ENCODE assay signal across 7 cellular contexts in genomic region chr1:1597275-1597930, GRCh38. TPM values are rescaled to one million over a fixed set of nuclear protein-coding genes. Genes with fewer than 3 reads are reported as not detected.
DNase-seq lines count a peak whose midpoint lies in the region; ATAC-seq and TF ChIP-seq lines count a peak whose summit lies in the region.

No MANE protein-coding gene starts in this region.

- ATAC-seq in naive thymus-derived CD4-positive, alpha-beta T cell, result peak; percentile 39
- ATAC-seq in GM21515 (IDR thresholded peaks at IDR 0.05; ENCODE audit: unreplicated experiment) (no peak), GM19452 (IDR thresholded peaks at IDR 0.05; ENCODE audit: unreplicated experiment) (no peak)

- peaks cover 0 to 1% (median 0%) of the 10 kb centered on the region in 3 donors for H3K9me3 Mint-ChIP-seq in IgD-negative memory B cell
- H3K9me3 Mint-ChIP-seq in naive thymus-derived CD4-positive, alpha-beta T cell, result no peaks in the 10 kb centered on the region

- H3K4me2 ChIP-seq in DOHH2 (ENCODE audit: low read length), result 0 out of 2 replicates have a peak overlapping the region, but pooled peaks have one; percentile 16

- H3K36me3 ChIP-seq in DOHH2 (ENCODE audit: control insufficient read depth, low read length), result no peaks in the 10 kb centered on the region
- no peaks in the 10 kb centered on the region for H3K36me3 ChIP-seq in naive thymus-derived CD4-positive, alpha-beta T cell (ENCODE audit: control insufficient read depth in 2 of 3, insufficient read depth in 3 of 3, low read length in 3 of 3)

- TF ChIP-seq CTCF in DOHH2 (IDR thresholded peaks at IDR 0.05; ENCODE audit: low read depth, low read length, poor library complexity, severe bottlenecking), result peak; percentile 35

- no peaks in the 10 kb centered on the region for H3K79me2 ChIP-seq in DOHH2 (ENCODE audit: control insufficient read depth, low read length)

- DNase-seq in T47D (ENCODE audit: low read depth in 1 of 2, low spot score in 1 of 2) (peak; percentile 54 to 96), OCI-M1 (lab: John Stamatoyannopoulos, UW) (no peak)
- peak in 1 of 9 donors; percentile 18 for DNase-seq in naive thymus-derived CD4-positive, alpha-beta T cell

- H3K27ac Mint-ChIP-seq in IgD-negative memory B cell, result peak overlapping the region in 1 of 3 donors; percentile 66
- H3K27ac Mint-ChIP-seq in naive thymus-derived CD4-positive, alpha-beta T cell, result peak overlapping the region in 1 of 9 donors; percentile 16

- intact Hi-C loops in naive thymus-derived CD4-positive, alpha-beta T cell (cut with micrococcal nuclease), result no loop called here

- peaks cover 12% of the 10 kb centered on the region for H3K4me1 ChIP-seq in DOHH2 (ENCODE audit: control insufficient read depth, low read length)
- no peaks in the 10 kb centered on the region for H3K4me1 ChIP-seq in naive thymus-derived CD4-positive, alpha-beta T cell (ENCODE audit: control insufficient read depth in 2 of 2, insufficient read depth in 2 of 2, low read length in 2 of 2)

- H3K27ac ChIP-seq in DOHH2 (ENCODE audit: low read depth, low read length), result no peak overlapping the region
- no peak overlapping the region for H3K27ac ChIP-seq in naive thymus-derived CD4-positive, alpha-beta T cell (ENCODE audit: low read depth, low read length)

- no peaks in the 10 kb centered on the region for H3K9me3 ChIP-seq in DOHH2 (ENCODE audit: control insufficient read depth, insufficient read depth, low read length)
- no peaks in the 10 kb centered on the region for H3K9me3 ChIP-seq in naive thymus-derived CD4-positive, alpha-beta T cell (ENCODE audit: control insufficient read depth in 2 of 3, low read length in 3 of 3)

- no peaks in the 10 kb centered on the region for H3F3A ChIP-seq in DOHH2 (ENCODE audit: control insufficient read depth, insufficient read depth)

- no peak overlapping the region for H3K4me3 ChIP-seq in DOHH2 (ENCODE audit: low read length)
- no peak overlapping the region for H3K4me3 ChIP-seq in naive thymus-derived CD4-positive, alpha-beta T cell (ENCODE audit: low read length)

- in situ Hi-C loops in T47D (cut with HindIII; ENCODE audit: low pct_unique_long_range_greater_than_20kb, low sequenced_read_pairs), result no loop called here

- H3K4me1 Mint-ChIP-seq in IgD-negative memory B cell, result peaks cover 3 to 11% (median 4%) of the 10 kb centered on the region in 3 donors
- peaks cover 0 to 13% (median 5%) of the 10 kb centered on the region in 7 donors for H3K4me1 Mint-ChIP-seq in naive thymus-derived CD4-positive, alpha-beta T cell

- no peaks in the 10 kb centered on the region for H3K36me3 Mint-ChIP-seq in IgD-negative memory B cell
- no peaks in the 10 kb centered on the region for H3K36me3 Mint-ChIP-seq in naive thymus-derived CD4-positive, alpha-beta T cell

- POLR2A ChIA-PET in naive thymus-derived CD4-positive, alpha-beta T cell (lab: Charles Lee), result interaction anchor here (1.2 to 2.8 kb wide), 2 partner anchors 17 to 20 kb away, joined by 3 to 21 read pairs; partner anchors contain the start of gene MIB2

- no peaks in the 10 kb centered on the region for H3K9me2 ChIP-seq in DOHH2 (replicated peaks; ENCODE audit: control insufficient read depth, low read length)

- H3K27me3 Mint-ChIP-seq in IgD-negative memory B cell, result peaks cover 12% of the 10 kb centered on the region
- peaks cover 0 to 10% (median 0%) of the 10 kb centered on the region in 5 donors for H3K27me3 Mint-ChIP-seq in naive thymus-derived CD4-positive, alpha-beta T cell

- CTCF ChIA-PET in naive thymus-derived CD4-positive, alpha-beta T cell (lab: Charles Lee), result no interaction called here

- H3K4me3 Mint-ChIP-seq in IgD-negative memory B cell, result peak overlapping the region in 3 of 4 donors; percentile 36 to 79 (median 70)
- H3K4me3 Mint-ChIP-seq in naive thymus-derived CD4-positive, alpha-beta T cell, result peak overlapping the region in 8 of 10 donors; percentile 16 to 71 (median 50)

- peaks cover 44% of the 10 kb centered on the region for H3K27me3 ChIP-seq in DOHH2 (ENCODE audit: control insufficient read depth, low read length)
- peaks cover 0 to 4% of the 10 kb centered on the region in 2 donors for H3K27me3 ChIP-seq in naive thymus-derived CD4-positive, alpha-beta T cell (ENCODE audit: control insufficient read depth in 2 of 2, insufficient read depth in 2 of 2, low read length in 2 of 2)

- 0 out of 2 replicates have a peak, but pooled peaks cover 3% of the 10 kb centered on the region for H4K20me1 ChIP-seq in DOHH2 (ENCODE audit: control insufficient read depth, insufficient read depth, low read depth, low read length)

RNA-seq across cellular contexts. Expression of gene FNDC10, which starts 2.5 kb away (rescaled TPM):
- polyA plus RNA-seq in IgD-negative memory B cell, result not detected
- 10 to 100 TPM in 1 of 5 experiments, 1 to 10 TPM in 4; 3.2 to 10.7 (median 4.0) TPM for total RNA-seq in naive thymus-derived CD4-positive, alpha-beta T cell
- polyA plus RNA-seq in naive thymus-derived CD4-positive, alpha-beta T cell, result 1 to 10 TPM; 1.3 to 1.6 TPM

RNA-seq across cellular contexts. Expression of gene MIB2, which starts 17.9 kb away (rescaled TPM):
- 22.4 TPM for polyA plus RNA-seq in IgD-negative memory B cell
- 100 to 1,000 TPM in 2 of 5 experiments, 10 to 100 TPM in 3; 45.6 to 129 (median 65.7) TPM for total RNA-seq in naive thymus-derived CD4-positive, alpha-beta T cell
- 10 to 100 TPM; 23.4 to 36.7 TPM for polyA plus RNA-seq in naive thymus-derived CD4-positive, alpha-beta T cell

RNA-seq across cellular contexts. Expression of gene SSU72, which starts 22.7 kb away (rescaled TPM):
- 176 TPM for polyA plus RNA-seq in IgD-negative memory B cell
- total RNA-seq in naive thymus-derived CD4-positive, alpha-beta T cell, result 100 to 1,000 TPM; 121 to 148 (median 137) TPM
- polyA plus RNA-seq in naive thymus-derived CD4-positive, alpha-beta T cell, result 100 to 1,000 TPM; 211 to 267 TPM

RNA-seq across cellular contexts. Expression of gene MMP23B, which starts 34.6 kb away (rescaled TPM):
- polyA plus RNA-seq in IgD-negative memory B cell, result 0.93 TPM
- 10 to 100 TPM in 1 of 5 experiments, 1 to 10 TPM in 4; 2.7 to 12.8 (median 4.2) TPM for total RNA-seq in naive thymus-derived CD4-positive, alpha-beta T cell
- polyA plus RNA-seq in naive thymus-derived CD4-positive, alpha-beta T cell, result not detected

RNA-seq across cellular contexts. Expression of gene TMEM240, which starts 57.0 kb away (rescaled TPM):
- polyA plus RNA-seq in IgD-negative memory B cell, result not detected
- 1 to 10 TPM in 3 of 5 experiments, under 1 TPM in 1, not detected in 1; 0.66 to 2.8 (median 1.7) TPM for total RNA-seq in naive thymus-derived CD4-positive, alpha-beta T cell
- under 1 TPM in 1 of 2 donors, not detected in 1; 0.84 TPM for polyA plus RNA-seq in naive thymus-derived CD4-positive, alpha-beta T cell
